In genomic region chr17:14448816-14449215, GRCh38 we compare ENCODE assay signal across 29 cellular contexts.
"Had no signal": no experiment of that assay in that cellular context is flagged by ENCODE, and none has a peak within 500 bp of the region (broad histone marks: within the 10 kb centered on the region; RNA-seq: fewer than 3 reads in every experiment).

No MANE protein-coding gene starts in this region.

- H3K27me3 Mint-ChIP-seq: activated naive CD4-positive, alpha-beta T cell treated with anti-CD3 and anti-CD28 coated beads, Interleukin-2, amount 10 ng/mL, durations not matched to agents 7 days and 5 days; activated naive CD8-positive, alpha-beta T cell; activated naive CD8-positive, alpha-beta T cell treated with anti-CD3 and anti-CD28 coated beads, Interleukin-2, amount 50 U/mL, for 24 hours; activated T-cell treated with anti-CD3 and anti-CD28 coated beads, Interleukin-2, amount 50 U/mL, for 24 hours; brain had no signal

- H3K9me3 Mint-ChIP-seq: activated naive CD4-positive, alpha-beta T cell treated with anti-CD3 and anti-CD28 coated beads, Interleukin-2, amount 10 ng/mL, durations not matched to agents 7 days and 5 days; activated naive CD8-positive, alpha-beta T cell treated with anti-CD3 and anti-CD28 coated beads, Interleukin-2, amount 50 U/mL, for 24 hours; activated T-cell treated with anti-CD3 and anti-CD28 coated beads, Interleukin-2, amount 50 U/mL, for 24 hours; T-helper 1 cell treated with Interleukin-12 subunit alpha and Interleukin-12 subunit beta and Interleukin-4 antibody, amounts not matched to agents 30 μg/mL and 1 μg/mL, for 36 hours had no signal

- ATAC-seq: activated CD8-positive, alpha-beta T cell treated with anti-CD3 and anti-CD28 coated beads, Interleukin-2, amount 10 ng/mL, durations not matched to agents 7 days and 5 days; activated naive CD8-positive, alpha-beta T cell treated with anti-CD3 and anti-CD28 coated beads, Interleukin-2, amount 50 U/mL, for 24 hours; PC-3 had no signal

- H3K36me3 ChIP-seq: Peyer's patch, SJSA1 had no signal

- H3K4me2 ChIP-seq: SK-N-SH had no signal

- H3K9me3 ChIP-seq: Peyer's patch, SJSA1, SK-N-SH had no signal

- H3K27ac Mint-ChIP-seq: activated CD4-positive, alpha-beta T cell treated with anti-CD3 and anti-CD28 coated beads, Interleukin-2, amount 10 ng/mL, durations not matched to agents 24 days and 14 days; activated CD8-positive, alpha-beta T cell treated with anti-CD3 and anti-CD28 coated beads, Interleukin-2, amount 10 ng/mL, durations not matched to agents 7 days and 5 days; activated naive CD4-positive, alpha-beta T cell treated with anti-CD3 and anti-CD28 coated beads, Interleukin-2, amount 10 ng/mL, durations not matched to agents 7 days and 5 days; activated naive CD8-positive, alpha-beta T cell; activated naive CD8-positive, alpha-beta T cell treated with anti-CD3 and anti-CD28 coated beads, Interleukin-2, amount 50 U/mL, for 24 hours; activated T-cell treated with anti-CD3 and anti-CD28 coated beads, Interleukin-2, amount 50 U/mL, for 24 hours; brain; T-helper 1 cell treated with Interleukin-12 subunit alpha and Interleukin-12 subunit beta and Interleukin-4 antibody, amounts not matched to agents 30 μg/mL and 1 μg/mL, for 36 hours; T-helper 2 cell treated with Interferon-gamma antibody and Interleukin-4, amounts not matched to agents 5 μg/mL and 100 μg/mL, for 36 hours had no signal

- H3K4me1 ChIP-seq: Peyer's patch had no signal

- H3K4me1 Mint-ChIP-seq: activated naive CD4-positive, alpha-beta T cell treated with anti-CD3 and anti-CD28 coated beads, Interleukin-2, amount 10 ng/mL, durations not matched to agents 7 days and 5 days had no signal

- H3K27ac ChIP-seq: Peyer's patch, SJSA1 had no signal

- H3K27me3 ChIP-seq: Peyer's patch, SJSA1 had no signal

- H3K9ac ChIP-seq: SK-N-SH had no signal

- H3K4me3 ChIP-seq: Peyer's patch, SJSA1 had no signal

- H3K36me3 Mint-ChIP-seq: activated naive CD4-positive, alpha-beta T cell treated with anti-CD3 and anti-CD28 coated beads, Interleukin-2, amount 10 ng/mL, durations not matched to agents 7 days and 5 days; activated naive CD8-positive, alpha-beta T cell; brain had no signal

- H3K4me3 Mint-ChIP-seq: activated CD4-positive, alpha-beta T cell treated with anti-CD3 and anti-CD28 coated beads, Interleukin-2, amount 10 ng/mL, durations not matched to agents 24 days and 14 days; activated CD8-positive, alpha-beta T cell treated with anti-CD3 and anti-CD28 coated beads, Interleukin-2, amount 10 ng/mL, durations not matched to agents 7 days and 5 days; activated naive CD4-positive, alpha-beta T cell treated with anti-CD3 and anti-CD28 coated beads, Interleukin-2, amount 10 ng/mL, durations not matched to agents 7 days and 5 days; activated naive CD8-positive, alpha-beta T cell; activated naive CD8-positive, alpha-beta T cell treated with anti-CD3 and anti-CD28 coated beads, Interleukin-2, amount 50 U/mL, for 24 hours; activated T-cell treated with anti-CD3 and anti-CD28 coated beads, Interleukin-2, amount 50 U/mL, for 24 hours; brain; T-helper 1 cell treated with Interleukin-12 subunit alpha and Interleukin-12 subunit beta and Interleukin-4 antibody, amounts not matched to agents 30 μg/mL and 1 μg/mL, for 36 hours; T-helper 2 cell treated with Interferon-gamma antibody and Interleukin-4, amounts not matched to agents 5 μg/mL and 100 μg/mL, for 36 hours had no signal

- DNase-seq: activated CD4-positive, alpha-beta T cell treated with anti-CD3 and anti-CD28 coated beads, Interleukin-2, amount 10 ng/mL, durations not matched to agents 24 days and 14 days; activated CD4-positive, alpha-beta T cell treated with anti-CD3 and anti-CD28 coated beads, Interleukin-2, amount 50 U/mL, for 4 hours; activated CD8-positive, alpha-beta T cell treated with anti-CD3 and anti-CD28 coated beads, Interleukin-2, amount 10 ng/mL, durations not matched to agents 7 days and 5 days; activated gamma-delta T cell treated with Interleukin-2 at 50 U/mL for 16 hours; activated naive CD4-positive, alpha-beta T cell treated with anti-CD3 and anti-CD28 coated beads, Interleukin-2, amount 10 ng/mL, durations not matched to agents 7 days and 5 days; activated naive CD8-positive, alpha-beta T cell treated with anti-CD3 and anti-CD28 coated beads, Interleukin-2, amount 50 U/mL, for 24 hours; activated T-cell treated with anti-CD3 and anti-CD28 coated beads, Interleukin-2, amount 50 U/mL, for 24 hours; anterior cingulate cortex; caudate nucleus; cerebellar nuclear complex; NCI-H1105 treated with DMSO at 0.1 percent for 48 hours; NCI-H1436; NCI-H1694; NCI-H1930; NCI-H2171; NCI-H510A; NCI-H526; NCI-H748 treated with DMSO at 0.1 percent for 48 hours; NK-92 treated with Interleukin-12 subunit alpha and Interleukin-12 subunit beta, amount 100 ng/mL, for 24 hours; PC-3; Peyer's patch; RPMI8226; SHP77 treated with DMSO at 0.1 percent for 48 hours; SK-N-SH had no signal
